ENCODE assay signal across 1 cellular context in genomic region chr17:50905460-50905803, GRCh38.
TF ChIP-seq lines count a peak whose summit lies in the region.

No MANE protein-coding gene starts in this region.

TF ChIP-seq in HepG2, 621 proteins besides CTCF, POLR2A, EP300 and RAD21 (continued from another document and continues in another):
- no peak for TF ChIP-seq PRDM4 (CRISPR knock-in tag; IDR thresholded peaks at IDR 0.05; ENCODE audit: borderline replicate concordance)
- TF ChIP-seq, protein P1, sequence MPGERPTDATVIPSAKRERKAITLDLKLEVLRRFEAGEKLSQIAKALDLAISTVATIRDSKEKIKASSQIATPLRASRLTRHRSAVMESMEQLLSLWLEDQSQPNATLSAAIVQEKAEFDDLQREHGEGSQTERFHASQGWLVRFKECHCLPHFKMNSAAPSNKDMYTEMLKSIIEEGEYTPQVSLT (CRISPR knock-in tag; IDR thresholded peaks at IDR 0.05; ENCODE audit: borderline replicate concordance, low read depth): no peak; the same call in 1 of the 2 replicates
- TF ChIP-seq, protein P2, sequence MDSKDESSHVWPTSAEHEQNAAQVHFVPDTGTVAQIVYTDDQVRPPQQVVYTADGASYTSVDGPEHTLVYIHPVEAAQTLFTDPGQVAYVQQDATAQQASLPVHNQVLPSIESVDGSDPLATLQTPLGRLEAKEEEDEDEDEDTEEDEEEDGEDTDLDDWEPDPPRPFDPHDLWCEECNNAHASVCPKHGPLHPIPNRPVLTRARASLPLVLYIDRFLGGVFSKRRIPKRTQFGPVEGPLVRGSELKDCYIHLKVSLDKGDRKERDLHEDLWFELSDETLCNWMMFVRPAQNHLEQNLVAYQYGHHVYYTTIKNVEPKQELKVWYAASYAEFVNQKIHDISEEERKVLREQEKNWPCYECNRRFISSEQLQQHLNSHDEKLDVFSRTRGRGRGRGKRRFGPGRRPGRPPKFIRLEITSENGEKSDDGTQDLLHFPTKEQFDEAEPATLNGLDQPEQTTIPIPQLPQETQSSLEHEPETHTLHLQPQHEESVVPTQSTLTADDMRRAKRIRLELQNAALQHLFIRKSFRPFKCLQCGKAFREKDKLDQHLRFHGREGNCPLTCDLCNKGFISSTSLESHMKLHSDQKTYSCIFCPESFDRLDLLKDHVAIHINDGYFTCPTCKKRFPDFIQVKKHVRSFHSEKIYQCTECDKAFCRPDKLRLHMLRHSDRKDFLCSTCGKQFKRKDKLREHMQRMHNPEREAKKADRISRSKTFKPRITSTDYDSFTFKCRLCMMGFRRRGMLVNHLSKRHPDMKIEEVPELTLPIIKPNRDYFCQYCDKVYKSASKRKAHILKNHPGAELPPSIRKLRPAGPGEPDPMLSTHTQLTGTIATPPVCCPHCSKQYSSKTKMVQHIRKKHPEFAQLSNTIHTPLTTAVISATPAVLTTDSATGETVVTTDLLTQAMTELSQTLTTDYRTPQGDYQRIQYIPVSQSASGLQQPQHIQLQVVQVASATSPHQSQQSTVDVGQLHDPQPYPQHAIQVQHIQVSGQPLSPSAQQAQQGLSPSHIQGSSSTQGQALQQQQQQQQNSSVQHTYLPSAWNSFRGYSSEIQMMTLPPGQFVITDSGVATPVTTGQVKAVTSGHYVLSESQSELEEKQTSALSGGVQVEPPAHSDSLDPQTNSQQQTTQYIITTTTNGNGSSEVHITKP (CRISPR knock-in tag; IDR thresholded peaks at IDR 0.05; ENCODE audit: low read depth): no peak
- TF ChIP-seq ZNF646 (CRISPR knock-in tag; IDR thresholded peaks at IDR 0.05): 0 out of 2 replicates have a peak, but pooled peaks have one; percentile 13
- 0 out of 2 replicates have a peak, but pooled peaks have one; percentile 60 for TF ChIP-seq ETV6 (CRISPR knock-in tag; conservative IDR thresholded peaks at IDR 0.05)
- TF ChIP-seq MIXL1 (CRISPR knock-in tag; IDR thresholded peaks at IDR 0.05): peak; percentile 66; the same call in 1 of the 2 replicates
- TF ChIP-seq RXRB (CRISPR knock-in tag; IDR thresholded peaks at IDR 0.05; ENCODE audit: borderline replicate concordance): peak; percentile 80
- TF ChIP-seq PHF8 (CRISPR knock-in tag; IDR thresholded peaks at IDR 0.05): no peak; the same call in 1 of the 2 replicates
- no peak for TF ChIP-seq ZNF557 (CRISPR knock-in tag; IDR thresholded peaks at IDR 0.05)
- TF ChIP-seq, protein P3, sequence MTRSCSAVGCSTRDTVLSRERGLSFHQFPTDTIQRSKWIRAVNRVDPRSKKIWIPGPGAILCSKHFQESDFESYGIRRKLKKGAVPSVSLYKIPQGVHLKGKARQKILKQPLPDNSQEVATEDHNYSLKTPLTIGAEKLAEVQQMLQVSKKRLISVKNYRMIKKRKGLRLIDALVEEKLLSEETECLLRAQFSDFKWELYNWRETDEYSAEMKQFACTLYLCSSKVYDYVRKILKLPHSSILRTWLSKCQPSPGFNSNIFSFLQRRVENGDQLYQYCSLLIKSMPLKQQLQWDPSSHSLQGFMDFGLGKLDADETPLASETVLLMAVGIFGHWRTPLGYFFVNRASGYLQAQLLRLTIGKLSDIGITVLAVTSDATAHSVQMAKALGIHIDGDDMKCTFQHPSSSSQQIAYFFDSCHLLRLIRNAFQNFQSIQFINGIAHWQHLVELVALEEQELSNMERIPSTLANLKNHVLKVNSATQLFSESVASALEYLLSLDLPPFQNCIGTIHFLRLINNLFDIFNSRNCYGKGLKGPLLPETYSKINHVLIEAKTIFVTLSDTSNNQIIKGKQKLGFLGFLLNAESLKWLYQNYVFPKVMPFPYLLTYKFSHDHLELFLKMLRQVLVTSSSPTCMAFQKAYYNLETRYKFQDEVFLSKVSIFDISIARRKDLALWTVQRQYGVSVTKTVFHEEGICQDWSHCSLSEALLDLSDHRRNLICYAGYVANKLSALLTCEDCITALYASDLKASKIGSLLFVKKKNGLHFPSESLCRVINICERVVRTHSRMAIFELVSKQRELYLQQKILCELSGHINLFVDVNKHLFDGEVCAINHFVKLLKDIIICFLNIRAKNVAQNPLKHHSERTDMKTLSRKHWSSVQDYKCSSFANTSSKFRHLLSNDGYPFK (CRISPR knock-in tag; IDR thresholded peaks at IDR 0.05; ENCODE audit: borderline replicate concordance): no peak
- TF ChIP-seq KDM2A (CRISPR knock-in tag; IDR thresholded peaks at IDR 0.05; ENCODE audit: borderline replicate concordance, low read depth): peak; percentile 62
- TF ChIP-seq TEAD2 (CRISPR knock-in tag; IDR thresholded peaks at IDR 0.05): no peak
- peak; percentile 59; the same call in 1 of the 2 replicates for TF ChIP-seq ARID4A (CRISPR knock-in tag; IDR thresholded peaks at IDR 0.05; ENCODE audit: borderline replicate concordance)
- TF ChIP-seq, protein P4, sequence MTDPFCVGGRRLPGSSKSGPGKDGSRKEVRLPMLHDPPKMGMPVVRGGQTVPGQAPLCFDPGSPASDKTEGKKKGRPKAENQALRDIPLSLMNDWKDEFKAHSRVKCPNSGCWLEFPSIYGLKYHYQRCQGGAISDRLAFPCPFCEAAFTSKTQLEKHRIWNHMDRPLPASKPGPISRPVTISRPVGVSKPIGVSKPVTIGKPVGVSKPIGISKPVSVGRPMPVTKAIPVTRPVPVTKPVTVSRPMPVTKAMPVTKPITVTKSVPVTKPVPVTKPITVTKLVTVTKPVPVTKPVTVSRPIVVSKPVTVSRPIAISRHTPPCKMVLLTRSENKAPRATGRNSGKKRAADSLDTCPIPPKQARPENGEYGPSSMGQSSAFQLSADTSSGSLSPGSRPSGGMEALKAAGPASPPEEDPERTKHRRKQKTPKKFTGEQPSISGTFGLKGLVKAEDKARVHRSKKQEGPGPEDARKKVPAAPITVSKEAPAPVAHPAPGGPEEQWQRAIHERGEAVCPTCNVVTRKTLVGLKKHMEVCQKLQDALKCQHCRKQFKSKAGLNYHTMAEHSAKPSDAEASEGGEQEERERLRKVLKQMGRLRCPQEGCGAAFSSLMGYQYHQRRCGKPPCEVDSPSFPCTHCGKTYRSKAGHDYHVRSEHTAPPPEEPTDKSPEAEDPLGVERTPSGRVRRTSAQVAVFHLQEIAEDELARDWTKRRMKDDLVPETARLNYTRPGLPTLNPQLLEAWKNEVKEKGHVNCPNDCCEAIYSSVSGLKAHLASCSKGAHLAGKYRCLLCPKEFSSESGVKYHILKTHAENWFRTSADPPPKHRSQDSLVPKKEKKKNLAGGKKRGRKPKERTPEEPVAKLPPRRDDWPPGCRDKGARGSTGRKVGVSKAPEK (CRISPR knock-in tag; IDR thresholded peaks at IDR 0.05; ENCODE audit: borderline replicate concordance): no peak
- TF ChIP-seq ZNF143 (CRISPR knock-in tag; IDR thresholded peaks at IDR 0.05): peak; percentile 59
- peak; percentile 79 for TF ChIP-seq ZSCAN25 (CRISPR knock-in tag; IDR thresholded peaks at IDR 0.05)
- TF ChIP-seq POLR2G (IDR thresholded peaks at IDR 0.05; ENCODE audit: low read depth, low read length): 0 out of 2 replicates have a peak, but pooled peaks have one; percentile 48
- TF ChIP-seq BRF2 (CRISPR knock-in tag; IDR thresholded peaks at IDR 0.05): no peak; the same call in 1 of the 2 replicates
- peak; percentile 53; the same call in 1 of the 2 replicates for TF ChIP-seq NFKB2 (CRISPR knock-in tag; IDR thresholded peaks at IDR 0.05; ENCODE audit: borderline replicate concordance)
- TF ChIP-seq CBX2 (IDR thresholded peaks at IDR 0.05; ENCODE audit: low read depth, low read length): no peak
- no peak for TF ChIP-seq CBX2 (CRISPR knock-in tag; IDR thresholded peaks at IDR 0.05; ENCODE audit: low read depth)
- no peak for TF ChIP-seq ZNF563 (CRISPR knock-in tag; IDR thresholded peaks at IDR 0.05)
- TF ChIP-seq DMAP1 (CRISPR knock-in tag; IDR thresholded peaks at IDR 0.05): peak; percentile 62; the same call in 1 of the 2 replicates
- TF ChIP-seq IRX3 (CRISPR knock-in tag; IDR thresholded peaks at IDR 0.05; ENCODE audit: borderline replicate concordance, low read depth): peak; percentile 27; the same call in 1 of the 2 replicates
- TF ChIP-seq KDM6A (CRISPR knock-in tag; IDR thresholded peaks at IDR 0.05; ENCODE audit: low read depth): peak; percentile 65
- TF ChIP-seq, protein P5, sequence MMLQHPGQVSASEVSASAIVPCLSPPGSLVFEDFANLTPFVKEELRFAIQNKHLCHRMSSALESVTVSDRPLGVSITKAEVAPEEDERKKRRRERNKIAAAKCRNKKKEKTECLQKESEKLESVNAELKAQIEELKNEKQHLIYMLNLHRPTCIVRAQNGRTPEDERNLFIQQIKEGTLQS (CRISPR knock-in tag; IDR thresholded peaks at IDR 0.05): 0 out of 2 replicates have a peak, but pooled peaks have one; percentile 28
- TF ChIP-seq PAF1 (CRISPR knock-in tag; IDR thresholded peaks at IDR 0.05): no peak
